In genomic region chr13:26557051-26557392, GRCh38 we compare ENCODE assay signal across 1 cellular context.
TF ChIP-seq lines count a peak whose summit lies in the region.

No MANE protein-coding gene starts in this region.

TF ChIP-seq in HepG2, 621 proteins besides CTCF, POLR2A, EP300 and RAD21 (continued from another document):
- TF ChIP-seq KMT2B (CRISPR knock-in tag; IDR thresholded peaks at IDR 0.05): no peak
- TF ChIP-seq NFE2L1 (CRISPR knock-in tag; IDR thresholded peaks at IDR 0.05; ENCODE audit: borderline replicate concordance): no peak
